Comparison of ENCODE assay signal across 24 cellular contexts in genomic region chr2:195686564-195686963, GRCh38. TPM values are rescaled to one million over a fixed set of nuclear protein-coding genes. Genes with fewer than 3 reads are reported as not detected.
DNase-seq lines count a peak whose midpoint lies in the region; ATAC-seq and TF ChIP-seq lines count a peak whose summit lies in the region.
"Had no signal": no experiment of that assay in that cellular context is flagged by ENCODE, and none has a peak within 500 bp of the region (broad histone marks: within the 10 kb centered on the region; RNA-seq: fewer than 3 reads in every experiment).

No MANE protein-coding gene starts in this region.

- H3K4me1 ChIP-seq in Loucy (ENCODE audit: insufficient read depth, low read length, poor library complexity, severe bottlenecking) = peaks cover 10% of the 10 kb centered on the region
- H3K4me1 ChIP-seq: BLaER1, heart left ventricle, testis had no signal

- H3K4me2 ChIP-seq in Loucy (ENCODE audit: low read depth, low read length, poor library complexity, severe bottlenecking) = peak overlapping the region; percentile 17
- H3K4me2 ChIP-seq: BLaER1, smooth muscle cell had no signal

- H2AFZ ChIP-seq in Loucy (ENCODE audit: low read length) = no peak overlapping the region

- TF ChIP-seq CTCF in Loucy (conservative IDR thresholded peaks at IDR 0.05; ENCODE audit: low read length) = no peak

- no peaks in the 10 kb centered on the region for H4K20me1 ChIP-seq in Loucy (ENCODE audit: insufficient read depth, low read length, poor library complexity, severe bottlenecking)
- H4K20me1 ChIP-seq: BLaER1 had no signal

- peaks cover 56% of the 10 kb centered on the region for H3K4me1 Mint-ChIP-seq in activated naive CD4-positive, alpha-beta T cell treated with anti-CD3 and anti-CD28 coated beads, Interleukin-2, amount 50 U/mL, for 24 hours
- H3K4me1 Mint-ChIP-seq in activated naive CD4-positive, alpha-beta T cell treated with anti-CD3 and anti-CD28 coated beads for 36 hours (ENCODE audit: low read depth) = peaks cover 23% of the 10 kb centered on the region
- H3K4me1 Mint-ChIP-seq in stimulated activated memory B cell treated with anti-CD40 and anti-IgM and Interleukin-4, amounts not matched to agents 10 μg/mL and 1 μg/mL and 100 μg/mL, for 72 hours = peaks cover 32% of the 10 kb centered on the region

- no peaks in the 10 kb centered on the region for H3K27me3 Mint-ChIP-seq in activated naive CD4-positive, alpha-beta T cell treated with anti-CD3 and anti-CD28 coated beads, Interleukin-2, amount 50 U/mL, for 24 hours
- H3K27me3 Mint-ChIP-seq in activated naive CD4-positive, alpha-beta T cell treated with anti-CD3 and anti-CD28 coated beads for 36 hours (ENCODE audit: low read depth) = no peaks in the 10 kb centered on the region
- H3K27me3 Mint-ChIP-seq in stimulated activated memory B cell treated with anti-CD40 and anti-IgM and Interleukin-4, amounts not matched to agents 10 μg/mL and 1 μg/mL and 100 μg/mL, for 72 hours = no peaks in the 10 kb centered on the region

- CTCF ChIA-PET in activated naive CD4-positive, alpha-beta T cell treated with anti-CD3 and anti-CD28 coated beads for 36 hours (lab: Charles Lee) = interaction anchor here (0.9 kb wide), 1 partner anchor 392 kb away, joined by 3 read pairs; no protein-coding TSS in a partner anchor

- no peak overlapping the region for H3K9ac ChIP-seq in Loucy (ENCODE audit: low read depth, low read length, poor library complexity, severe bottlenecking)
- H3K9ac ChIP-seq: BLaER1 had no signal

- no peak overlapping the region for H3K4me3 Mint-ChIP-seq in activated naive CD4-positive, alpha-beta T cell treated with anti-CD3 and anti-CD28 coated beads, Interleukin-2, amount 50 U/mL, for 24 hours
- H3K4me3 Mint-ChIP-seq in activated naive CD4-positive, alpha-beta T cell treated with anti-CD3 and anti-CD28 coated beads for 36 hours = no peak overlapping the region
- no peak overlapping the region for H3K4me3 Mint-ChIP-seq in stimulated activated memory B cell treated with anti-CD40 and anti-IgM and Interleukin-4, amounts not matched to agents 10 μg/mL and 1 μg/mL and 100 μg/mL, for 72 hours

- intact Hi-C loops in activated naive CD4-positive, alpha-beta T cell treated with anti-CD3 and anti-CD28 coated beads for 36 hours (cut with micrococcal nuclease) = no loop called here
- intact Hi-C loops in left colon (cut with DNase I, micrococcal nuclease) = no loop called here

- peak overlapping the region; percentile 38 for H3K27ac Mint-ChIP-seq in activated naive CD4-positive, alpha-beta T cell treated with anti-CD3 and anti-CD28 coated beads, Interleukin-2, amount 50 U/mL, for 24 hours
- no peak overlapping the region for H3K27ac Mint-ChIP-seq in activated naive CD4-positive, alpha-beta T cell treated with anti-CD3 and anti-CD28 coated beads for 36 hours
- peak overlapping the region; percentile 46 for H3K27ac Mint-ChIP-seq in stimulated activated memory B cell treated with anti-CD40 and anti-IgM and Interleukin-4, amounts not matched to agents 10 μg/mL and 1 μg/mL and 100 μg/mL, for 72 hours

- H3K9me3 Mint-ChIP-seq in activated naive CD4-positive, alpha-beta T cell treated with anti-CD3 and anti-CD28 coated beads, Interleukin-2, amount 50 U/mL, for 24 hours = peaks cover 9% of the 10 kb centered on the region
- peaks cover 8% of the 10 kb centered on the region for H3K9me3 Mint-ChIP-seq in activated naive CD4-positive, alpha-beta T cell treated with anti-CD3 and anti-CD28 coated beads for 36 hours
- peaks cover 7% of the 10 kb centered on the region for H3K9me3 Mint-ChIP-seq in stimulated activated memory B cell treated with anti-CD40 and anti-IgM and Interleukin-4, amounts not matched to agents 10 μg/mL and 1 μg/mL and 100 μg/mL, for 72 hours

- H3K4me3 ChIP-seq in Loucy (ENCODE audit: low read length, poor library complexity, severe bottlenecking) = no peak overlapping the region
- H3K4me3 ChIP-seq: BLaER1, heart left ventricle, smooth muscle cell, testis, vagina had no signal

- peaks cover 37% of the 10 kb centered on the region for H3K36me3 Mint-ChIP-seq in activated naive CD4-positive, alpha-beta T cell treated with anti-CD3 and anti-CD28 coated beads, Interleukin-2, amount 50 U/mL, for 24 hours
- H3K36me3 Mint-ChIP-seq in activated naive CD4-positive, alpha-beta T cell treated with anti-CD3 and anti-CD28 coated beads for 36 hours (ENCODE audit: low read depth) = peaks cover 32% of the 10 kb centered on the region
- peaks cover 42% of the 10 kb centered on the region for H3K36me3 Mint-ChIP-seq in stimulated activated memory B cell treated with anti-CD40 and anti-IgM and Interleukin-4, amounts not matched to agents 10 μg/mL and 1 μg/mL and 100 μg/mL, for 72 hours

- no peak for DNase-seq in activated naive CD4-positive, alpha-beta T cell treated with anti-CD3 and anti-CD28 coated beads for 36 hours
- DNase-seq in left colon = no peak
- DNase-seq in NCI-H2171 treated with DMSO at 0.1 percent for 48 hours (lab: John Stamatoyannopoulos, UW) = no peak
- no peak for DNase-seq in SW 1271 (lab: John Stamatoyannopoulos, UW)
- DNase-seq in NCI-H82 treated with DMSO at 0.1 percent for 48 hours (lab: John Stamatoyannopoulos, UW; ENCODE audit: unreplicated experiment) = no peak
- DNase-seq: activated CD8-positive, alpha-beta memory T cell treated with anti-CD3 and anti-CD28 coated beads for 24 hours; activated T-cell treated with anti-CD3 and anti-CD28 coated beads, Interleukin-2, amount 50 U/mL, for 48 hours; Calu3; H7; heart left ventricle; NCI-H1105 treated with DMSO at 0.1 percent for 48 hours; NCI-H2029 treated with DMSO at 0.1 percent for 48 hours; NCI-H226; NCI-H774; Right ventricle myocardium superior; stimulated activated CD4-positive, alpha-beta T cell treated with anti-CD3 and anti-CD28 coated beads, Interleukin-2, amount 100 ng/mL, for 24 hours; testis had no signal

- H3K9me2 ChIP-seq in Loucy (replicated peaks; ENCODE audit: low read depth, low read length) = no peaks in the 10 kb centered on the region

- no peaks in the 10 kb centered on the region; the same call in 1 of the 2 replicates for H3K9me3 ChIP-seq in Loucy (ENCODE audit: insufficient read depth, low read depth, low read length)
- H3K9me3 ChIP-seq: testis, vagina had no signal

- H3K27me3 ChIP-seq in Loucy (ENCODE audit: insufficient read depth, low read length, poor library complexity, severe bottlenecking) = no peaks in the 10 kb centered on the region
- H3K27me3 ChIP-seq: BLaER1, heart left ventricle, testis, vagina had no signal

- peaks cover 11% of the 10 kb centered on the region; the same call in 1 of the 2 replicates for H3K79me2 ChIP-seq in Loucy (ENCODE audit: insufficient read depth, low read length)

- H3F3A ChIP-seq in Loucy (ENCODE audit: low read depth) = no peaks in the 10 kb centered on the region

- ATAC-seq in left colon = peak; percentile 45
- ATAC-seq in stimulated activated memory B cell treated with anti-CD40 and anti-IgM and Interleukin-4, amounts not matched to agents 10 μg/mL and 1 μg/mL and 100 μg/mL, for 72 hours = no peak
- ATAC-seq: activated CD4-positive, CD25-positive, alpha-beta regulatory T cell treated with anti-CD3 and anti-CD28 coated beads, Interleukin-2, amount 50 U/mL, for 24 hours; heart left ventricle had no signal

- peaks cover 8% of the 10 kb centered on the region; the same call in 1 of the 2 replicates for H3K36me3 ChIP-seq in Loucy (ENCODE audit: insufficient read depth, low read length)
- H3K36me3 ChIP-seq: vagina had no signal

RNA-seq across cellular contexts. Expression of gene SLC39A10, which starts 29.5 kb away (rescaled TPM):
- total RNA-seq in activated naive CD4-positive, alpha-beta T cell treated with anti-CD3 and anti-CD28 coated beads for 36 hours = 10 to 100 TPM; 37.4 to 41.0 TPM
- 10 to 100 TPM; 14.9 to 19.7 TPM for total RNA-seq in left colon
